22 cellular contexts compared by ENCODE assay signal in the genomic region with DNA sequence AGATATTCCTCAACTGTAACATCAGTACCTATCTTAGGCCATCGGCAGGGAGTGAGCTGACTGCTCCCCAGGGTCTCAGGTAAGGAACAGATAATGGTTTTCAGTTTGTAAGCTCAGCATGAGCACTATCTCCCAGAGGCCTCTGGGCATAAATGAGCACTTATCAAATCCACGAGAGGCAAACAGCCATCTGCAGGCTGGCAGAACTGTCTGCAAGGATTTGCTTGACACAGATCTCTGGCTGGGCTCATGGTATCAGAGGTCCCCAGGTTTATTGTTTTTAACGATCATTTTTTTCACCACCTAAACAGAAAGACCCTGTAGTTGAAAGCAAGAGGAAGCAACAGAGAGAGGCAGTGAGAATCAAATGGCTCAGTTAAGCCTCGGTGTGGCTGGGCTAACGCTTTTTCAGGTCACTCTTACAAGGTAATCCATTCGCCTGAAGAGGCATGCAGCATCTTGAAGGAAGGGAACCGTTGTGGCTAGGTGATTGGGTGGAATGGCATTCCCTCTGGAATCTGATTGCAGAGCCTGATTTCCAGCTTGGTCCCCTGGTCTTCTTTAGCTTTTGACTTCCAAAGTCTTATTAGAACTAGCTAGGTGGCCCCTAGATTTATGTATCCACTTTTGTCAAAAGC.
DNase-seq lines count a peak whose midpoint lies in the region; ATAC-seq and TF ChIP-seq lines count a peak whose summit lies in the region.
"Had no signal": no experiment of that assay in that cellular context is flagged by ENCODE, and none has a peak within 500 bp of the region (broad histone marks: within the 10 kb centered on the region; RNA-seq: fewer than 3 reads in every experiment).

No MANE protein-coding gene starts in this region.

- ATAC-seq in HG02610 (IDR thresholded peaks at IDR 0.05; ENCODE audit: unreplicated experiment), result no peak
- ATAC-seq: A549; activated CD8-positive, alpha-beta T cell treated with anti-CD3 and anti-CD28 coated beads, Interleukin-2, amount 10 ng/mL, durations not matched to agents 7 days and 5 days; heart left ventricle; Right ventricle myocardium inferior; sciatic nerve had no signal

- H3K27ac Mint-ChIP-seq in MCF 10A (ENCODE audit: low read depth, unreplicated experiment) (no peak overlapping the region), CD14-positive monocyte (no peak overlapping the region)
- H3K27ac Mint-ChIP-seq: activated CD8-positive, alpha-beta T cell treated with anti-CD3 and anti-CD28 coated beads, Interleukin-2, amount 10 ng/mL, durations not matched to agents 7 days and 5 days; activated T-cell treated with anti-CD3 and anti-CD28 coated beads, Interleukin-2, amount 50 U/mL, for 24 hours; nephron progenitor cell had no signal

- no peak overlapping the region for H3K9ac ChIP-seq in mammary epithelial cell (ENCODE audit: insufficient read depth, low read length)

- no peak for TF ChIP-seq CTCF in mammary epithelial cell (conservative IDR thresholded peaks at IDR 0.05 in 1 of 2, IDR thresholded peaks at IDR 0.05 in 1 of 2; ENCODE audit: extremely low read depth in 1 of 2, insufficient read depth in 1 of 2, low read depth in 1 of 2, low read length in 2 of 2)
- no peak for TF ChIP-seq CTCF in MCF 10A (IDR thresholded peaks at IDR 0.05; ENCODE audit: unreplicated experiment)
- no peak for TF ChIP-seq CTCF in brain microvascular endothelial cell (IDR thresholded peaks at IDR 0.05; ENCODE audit: low read depth, low read length, missing control alignments)
- TF ChIP-seq CTCF in CD14-positive monocyte (IDR thresholded peaks at IDR 0.05), result no peak

- intact Hi-C loops in mammary epithelial cell (cut with micrococcal nuclease), result no loop called here
- intact Hi-C loops in MCF 10A (cut with micrococcal nuclease), result loop anchor here (5.0 kb wide), 1 partner anchor 147 kb away; no protein-coding TSS in a partner anchor
- intact Hi-C loops in CD14-positive monocyte (cut with micrococcal nuclease), result loop anchor here in 1 of 2 donors (10.0 kb wide), 1 partner anchor 540 kb away; no protein-coding TSS in a partner anchor

- peaks cover 15% of the 10 kb centered on the region for H3K4me1 Mint-ChIP-seq in MCF 10A (ENCODE audit: insufficient read depth, unreplicated experiment)
- H3K4me1 Mint-ChIP-seq in CD14-positive monocyte, result peaks cover 85% of the 10 kb centered on the region

- H3K27me3 ChIP-seq in mammary epithelial cell (ENCODE audit: insufficient read depth, low read length) (no peaks in the 10 kb centered on the region), brain microvascular endothelial cell (replicated peaks) (no peaks in the 10 kb centered on the region)
- H3K27me3 ChIP-seq: BE2C, heart left ventricle, MG63 had no signal

- dilution Hi-C loops in mammary epithelial cell (cut with HindIII; ENCODE audit: low sequenced_read_pairs), result loop anchor here (25.0 kb wide), 1 partner anchor 558 kb away; no protein-coding TSS in a partner anchor

- H3K4me2 ChIP-seq in mammary epithelial cell (ENCODE audit: insufficient read depth, low read depth, low read length), result no peak overlapping the region
- H3K4me2 ChIP-seq: A549 had no signal

- H3K27ac ChIP-seq in mammary epithelial cell (ENCODE audit: insufficient read depth, low read depth, low read length), result no peak overlapping the region
- H3K27ac ChIP-seq in brain microvascular endothelial cell, result no peak overlapping the region
- H3K27ac ChIP-seq: A549, coronary artery, heart left ventricle had no signal

- H3K27me3 Mint-ChIP-seq in MCF 10A (ENCODE audit: insufficient read depth, unreplicated experiment) (no peaks in the 10 kb centered on the region), CD14-positive monocyte (ENCODE audit: low read depth in 3 of 3) (peaks cover 0 to 2% (median 1%) of the 10 kb centered on the region in 3 donors)

- no peak overlapping the region for H3K4me3 Mint-ChIP-seq in MCF 10A (ENCODE audit: unreplicated experiment)
- H3K4me3 Mint-ChIP-seq in CD14-positive monocyte, result no peak overlapping the region
- H3K4me3 Mint-ChIP-seq: activated CD8-positive, alpha-beta T cell treated with anti-CD3 and anti-CD28 coated beads, Interleukin-2, amount 10 ng/mL, durations not matched to agents 7 days and 5 days; activated T-cell treated with anti-CD3 and anti-CD28 coated beads, Interleukin-2, amount 50 U/mL, for 24 hours; nephron progenitor cell had no signal

- WGBS in mammary epithelial cell (ENCODE audit: low coverage, missing lambda C conversion rate), result 58% methylated on average over 7 of the region's 7 CpGs

- CTCF ChIA-PET in mammary epithelial cell (lab: Charles Lee; ENCODE audit: low non-redundant PET), result no interaction called here
- CTCF ChIA-PET in MCF 10A (lab: Yijun Ruan, JAX), result interaction anchor here (0.8 to 2.0 kb wide), 4 partner anchors 8 to 28 kb away, joined by 3 to 9 read pairs (median 4); no protein-coding TSS in a partner anchor

- no peaks in the 10 kb centered on the region for H3K79me2 ChIP-seq in mammary epithelial cell (ENCODE audit: insufficient read depth, low read length)

- H3K36me3 ChIP-seq in mammary epithelial cell (ENCODE audit: insufficient read depth, low read length) (no peaks in the 10 kb centered on the region), brain microvascular endothelial cell (replicated peaks) (no peaks in the 10 kb centered on the region)
- H3K36me3 ChIP-seq: BE2C, heart left ventricle, MG63 had no signal

- H3K4me1 ChIP-seq in mammary epithelial cell (ENCODE audit: insufficient read depth, low read length), result peaks cover 13% of the 10 kb centered on the region

- no TSS peak for BruUV-seq in mammary epithelial cell (replicated peaks; lab: Mats Ljungman, UMichigan)
- no TSS peak for BruUV-seq in MCF 10A (replicated peaks; lab: Mats Ljungman, UMichigan)

- TF ChIP-seq POLR2A in erythroblast (IDR thresholded peaks at IDR 0.05; ENCODE audit: low read length), result peak; percentile 61

- H3K9me3 Mint-ChIP-seq in MCF 10A (ENCODE audit: unreplicated experiment), result no peaks in the 10 kb centered on the region
- peaks cover 0 to 5% (median 0%) of the 10 kb centered on the region in 7 donors for H3K9me3 Mint-ChIP-seq in CD14-positive monocyte
- H3K9me3 Mint-ChIP-seq: activated T-cell treated with anti-CD3 and anti-CD28 coated beads, Interleukin-2, amount 50 U/mL, for 24 hours; nephron progenitor cell had no signal

- H3K36me3 Mint-ChIP-seq in MCF 10A (ENCODE audit: insufficient read depth, unreplicated experiment) (no peaks in the 10 kb centered on the region), CD14-positive monocyte (peaks cover 16 to 24% of the 10 kb centered on the region in 2 donors)

- POLR2A ChIA-PET in MCF 10A (lab: Yijun Ruan, JAX), result interaction anchor here (0.6 to 2.1 kb wide), 4 partner anchors 8 to 685 kb away, joined by 3 to 9 read pairs (median 5); a partner anchor contains a TSS

- H4K20me1 ChIP-seq in mammary epithelial cell (ENCODE audit: insufficient read depth, low read length), result no peaks in the 10 kb centered on the region

- peak; percentile 40 for DNase-seq in mammary epithelial cell
- no peak for DNase-seq in MCF 10A (ENCODE audit: unreplicated experiment)
- DNase-seq in NCI-H69 (lab: John Stamatoyannopoulos, UW), result peak; percentile 89
- DNase-seq in erythroblast (lab: John Stamatoyannopoulos, UW), result peak; percentile 73 to 95
- no peak for DNase-seq in brain microvascular endothelial cell
- DNase-seq in GM19238 (ENCODE audit: insufficient read length, low spot score), result no peak
- no peak for DNase-seq in CD14-positive monocyte (ENCODE audit: low spot score)
- DNase-seq: activated CD4-positive, alpha-beta T cell treated with anti-CD3 and anti-CD28 coated beads for 1 hour; activated CD8-positive, alpha-beta T cell treated with anti-CD3 and anti-CD28 coated beads, Interleukin-2, amount 10 ng/mL, durations not matched to agents 7 days and 5 days; activated T-cell treated with anti-CD3 and anti-CD28 coated beads, Interleukin-2, amount 50 U/mL, for 24 hours; BE2C; GOT3; heart left ventricle; IMR-90; MG63; nephron progenitor cell; T-helper 9 cell had no signal

- in situ Hi-C loops in mammary epithelial cell (cut with MboI; ENCODE audit: low sequenced_read_pairs in 2 of 2) (loop anchor here in 1 of 2 donors (25.0 kb wide), 1 partner anchor 908 kb away; no protein-coding TSS in a partner anchor), brain microvascular endothelial cell (cut with HindIII; ENCODE audit: low pct_ligation_motif_present, low sequenced_read_pairs) (loop anchor here (25.0 kb wide), 1 partner anchor 533 kb away; no protein-coding TSS in a partner anchor)

- H2AFZ ChIP-seq in mammary epithelial cell (ENCODE audit: low read depth, low read length), result peak overlapping the region; percentile 9

- H3K9me3 ChIP-seq in mammary epithelial cell (replicated peaks; ENCODE audit: insufficient read depth, low read length), result no peaks in the 10 kb centered on the region
- H3K9me3 ChIP-seq: A549, BE2C, heart left ventricle, MG63 had no signal

- H3K4me3 ChIP-seq in mammary epithelial cell (replicated peaks in 1 of 3; ENCODE audit: insufficient read depth in 1 of 3, low read depth in 2 of 3, low read length in 3 of 3) (no peak overlapping the region), brain microvascular endothelial cell (ENCODE audit: low read depth, low read length) (no peak overlapping the region)
- H3K4me3 ChIP-seq: A549, coronary artery, heart left ventricle, MG63 had no signal

Comparison
In these comparisons a context has a peak if more than half of its experiments do, and no peak if none do; other contexts are left out.
1. DNase-seq: peak in mammary epithelial cell (single experiment), NCI-H69 (single experiment) and erythroblast (2 of 2); none in MCF 10A (single experiment), brain microvascular endothelial cell (single experiment), GM19238 (single experiment) and CD14-positive monocyte (single experiment).